1 cellular context compared by ENCODE assay signal in genomic region chr22:36478966-36479365, GRCh38.
TF ChIP-seq lines count a peak whose summit lies in the region.

No MANE protein-coding gene starts in this region.

TF ChIP-seq in K562, 482 proteins besides CTCF, POLR2A, EP300 and RAD21 (continues in another document):
- TF ChIP-seq SIN3B (IDR thresholded peaks at IDR 0.05; ENCODE audit: low read depth) (no peak), TAL1 (IDR thresholded peaks at IDR 0.05) (peak; percentile 78), ZNF583 (CRISPR knock-in tag; IDR thresholded peaks at IDR 0.05) (no peak), ARID1B (IDR thresholded peaks at IDR 0.05) (peak; percentile 89), ZBTB9 (CRISPR knock-in tag; IDR thresholded peaks at IDR 0.05) (no peak), ZNF280B (CRISPR knock-in tag; IDR thresholded peaks at IDR 0.05) (no peak), ZNF280A (IDR thresholded peaks at IDR 0.05; ENCODE audit: low read depth, partially characterized antibody) (no peak), NFE2 (IDR thresholded peaks at IDR 0.05; ENCODE audit: low read depth) (peak; percentile 33; the same call in 1 of the 2 replicates), PRDM10 (IDR thresholded peaks at IDR 0.05; ENCODE audit: partially characterized antibody) (peak; percentile 69), NR2C1 (IDR thresholded peaks at IDR 0.05) (no peak), NR2C1 (tag; IDR thresholded peaks at IDR 0.05) (0 out of 2 replicates have a peak, but pooled peaks have one; percentile 20), RHOXF2B (CRISPR knock-in tag; conservative IDR thresholded peaks at IDR 0.05) (no peak), JUND (IDR thresholded peaks at IDR 0.05; ENCODE audit: borderline replicate concordance, low read depth, low read length) (peak; percentile 90), JUND (tag; IDR thresholded peaks at IDR 0.05; ENCODE audit: borderline replicate concordance, low read depth, low read length) (peak; percentile 73; the same call in 1 of the 3 replicates), MNT (conservative IDR thresholded peaks at IDR 0.05) (peak in 1 of 2 experiments; percentile 60; a peak in 2 of 4 replicates), ELF1 (tag; IDR thresholded peaks at IDR 0.05) (no peak), TEAD4 (IDR thresholded peaks at IDR 0.05; ENCODE audit: low read length) (peak; percentile 84), TEAD4 (CRISPR knock-in tag; IDR thresholded peaks at IDR 0.05; ENCODE audit: borderline replicate concordance) (no peak), PCBP2 (IDR thresholded peaks at IDR 0.05; ENCODE audit: low read depth, low read length, poor library complexity, severe bottlenecking) (no peak), ZEB2 (IDR thresholded peaks at IDR 0.05) (peak; percentile 41; the same call in 1 of the 2 replicates), MTA1 (IDR thresholded peaks at IDR 0.05; ENCODE audit: borderline replicate concordance) (0 out of 2 replicates have a peak, but pooled peaks have one; percentile 44), DLX4 (CRISPR knock-in tag; IDR thresholded peaks at IDR 0.05) (no peak), HLTF (IDR thresholded peaks at IDR 0.05) (peak; percentile 55; the same call in 1 of the 2 replicates), ZBED1 (IDR thresholded peaks at IDR 0.05) (no peak), E2F1 (CRISPR knock-in tag; IDR thresholded peaks at IDR 0.05) (no peak), RERE (CRISPR knock-in tag; IDR thresholded peaks at IDR 0.05; ENCODE audit: borderline replicate concordance) (no peak), PKNOX1 (IDR thresholded peaks at IDR 0.05) (peak; percentile 55; the same call in 1 of the 2 replicates), ZNF766 (CRISPR knock-in tag; conservative IDR thresholded peaks at IDR 0.05) (0 out of 2 replicates have a peak, but pooled peaks have one; percentile 16), ZBTB1 (CRISPR knock-in tag; IDR thresholded peaks at IDR 0.05; ENCODE audit: borderline replicate concordance, low read depth) (no peak), DMBX1 (CRISPR knock-in tag; IDR thresholded peaks at IDR 0.05; ENCODE audit: borderline replicate concordance) (0 out of 2 replicates have a peak, but pooled peaks have one; percentile 29), MLLT1 (IDR thresholded peaks at IDR 0.05) (peak in 1 of 2 experiments; percentile 79; a peak in 1 of 4 replicates), CBFA2T2 (conservative IDR thresholded peaks at IDR 0.05) (peak; percentile 88), BHLHE40 (IDR thresholded peaks at IDR 0.05; ENCODE audit: low read length) (peak; percentile 49; the same call in 1 of the 2 replicates), DPF2 (IDR thresholded peaks at IDR 0.05) (peak; percentile 92), ZC3H11A (IDR thresholded peaks at IDR 0.05; ENCODE audit: low read depth, low read length) (no peak), GATA2 (CRISPR knock-in tag; IDR thresholded peaks at IDR 0.05) (peak; percentile 68; the same call in 1 of the 2 replicates)
